Comparison of ENCODE assay signal across 8 cellular contexts in the genomic region with DNA sequence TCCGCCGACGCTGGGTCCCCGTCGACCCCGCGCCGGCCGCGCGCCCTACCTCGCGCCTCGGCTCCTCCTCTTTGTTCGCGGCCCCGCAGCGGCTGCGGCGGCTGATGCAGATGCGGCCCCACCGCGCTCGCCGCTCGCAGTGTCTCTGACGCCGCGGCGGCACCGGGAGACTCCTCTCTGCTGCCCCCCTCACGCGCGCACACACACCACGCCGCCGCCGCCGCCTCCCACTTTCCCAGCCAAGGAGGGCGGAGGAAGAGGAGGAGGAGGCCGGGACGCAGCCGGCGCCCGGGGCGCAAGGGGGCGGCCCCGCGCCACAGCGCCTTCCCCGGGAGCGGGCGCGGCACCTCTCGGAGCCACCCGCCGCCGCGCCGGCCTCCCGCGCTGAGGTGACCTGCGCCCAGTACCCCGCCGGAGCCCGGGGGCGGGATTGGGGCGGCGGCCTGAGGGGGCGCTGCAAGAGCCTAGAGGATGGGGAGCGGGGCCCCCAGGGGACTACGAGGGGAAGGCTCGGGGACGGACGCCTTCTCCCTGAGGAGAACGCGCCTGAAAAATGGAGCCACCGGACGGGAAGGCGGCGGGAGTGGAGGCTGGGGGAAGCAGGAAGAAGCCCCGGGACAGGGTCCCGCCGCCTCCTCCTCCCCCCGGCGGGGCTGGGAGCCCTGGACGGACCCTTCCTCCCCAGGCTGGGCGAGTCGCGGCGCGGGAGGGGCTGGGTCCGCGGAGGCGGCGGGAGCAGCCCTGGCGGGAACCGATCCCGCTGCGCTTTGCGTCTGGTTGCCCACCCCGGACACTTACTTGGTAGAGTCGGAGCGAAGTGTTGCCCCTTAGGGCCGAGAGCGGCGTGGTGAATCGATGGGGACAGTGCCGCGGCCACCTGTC. TPM values are rescaled to one million over a fixed set of nuclear protein-coding genes. Genes with fewer than 3 reads are reported as not detected.
DNase-seq lines count a peak whose midpoint lies in the region; ATAC-seq and TF ChIP-seq lines count a peak whose summit lies in the region.

A gene (minus strand): TSS at position 147 of the 882 bp plus-strand sequence. CDS start 1,744 bp downstream, outside the sequence.

- no peaks in the 10 kb centered on the region for H3K9me3 ChIP-seq in CD8-positive, alpha-beta T cell (ENCODE audit: low read length)
- H3K9me3 ChIP-seq in upper lobe of right lung, result no peaks in the 10 kb centered on the region

- H3K36me3 ChIP-seq in CD8-positive, alpha-beta T cell (ENCODE audit: insufficient read depth, low read length), result no peaks in the 10 kb centered on the region
- H3K36me3 ChIP-seq in upper lobe of right lung, result no peaks in the 10 kb centered on the region

- peak; percentile 52 for ATAC-seq in CD8-positive, alpha-beta T cell
- ATAC-seq in GM18873 (IDR thresholded peaks at IDR 0.05; ENCODE audit: low FRiP score, unreplicated experiment) (peak; percentile 51), HG03064 (IDR thresholded peaks at IDR 0.05; ENCODE audit: low read depth, unreplicated experiment) (peak; percentile 59), foreskin keratinocyte (peak; percentile 86), upper lobe of right lung (peak; percentile 95)

- no peak within 1 kb of the TSS for H3K27ac ChIP-seq in CD8-positive, alpha-beta T cell (ENCODE audit: low read depth, low read length)
- H3K27ac ChIP-seq in foreskin keratinocyte, result peak within 1 kb of the TSS; percentile 82
- peak within 1 kb of the TSS; percentile 91 for H3K27ac ChIP-seq in upper lobe of right lung

- no peak for TF ChIP-seq CTCF in CD8-positive, alpha-beta T cell (IDR thresholded peaks at IDR 0.05)
- TF ChIP-seq CTCF in foreskin keratinocyte (conservative IDR thresholded peaks at IDR 0.05) (peak; percentile 63), nephron progenitor cell (IDR thresholded peaks at IDR 0.05) (no peak), upper lobe of right lung (IDR thresholded peaks at IDR 0.05) (peak; percentile 32)

- peak within 1 kb of the TSS; percentile 75 for H3K4me3 Mint-ChIP-seq in CD8-positive, alpha-beta T cell
- H3K4me3 Mint-ChIP-seq in activated T-cell treated with anti-CD3 and anti-CD28 coated beads, Interleukin-2, amount 50 U/mL, for 24 hours, result peak within 1 kb of the TSS; percentile 78
- H3K4me3 Mint-ChIP-seq in nephron progenitor cell, result peak within 1 kb of the TSS; percentile 94

- CTCF ChIA-PET in CD8-positive, alpha-beta T cell (lab: Charles Lee), result no interaction called here

- POLR2A ChIA-PET in CD8-positive, alpha-beta T cell (lab: Charles Lee), result no interaction called here

- H3K4me3 ChIP-seq in CD8-positive, alpha-beta T cell (ENCODE audit: low read depth, low read length), result peak within 1 kb of the TSS; percentile 48
- H3K4me3 ChIP-seq in upper lobe of right lung, result peak within 1 kb of the TSS; percentile 88

- H3K27ac Mint-ChIP-seq in CD8-positive, alpha-beta T cell, result no peak within 1 kb of the TSS
- H3K27ac Mint-ChIP-seq in activated T-cell treated with anti-CD3 and anti-CD28 coated beads, Interleukin-2, amount 50 U/mL, for 24 hours, result no peak within 1 kb of the TSS
- peak within 1 kb of the TSS; percentile 94 for H3K27ac Mint-ChIP-seq in nephron progenitor cell

- H3K36me3 Mint-ChIP-seq in CD8-positive, alpha-beta T cell, result no peaks in the 10 kb centered on the region
- H3K36me3 Mint-ChIP-seq in activated T-cell treated with anti-CD3 and anti-CD28 coated beads, Interleukin-2, amount 50 U/mL, for 24 hours (ENCODE audit: low read depth), result no peaks in the 10 kb centered on the region
- peaks cover 2% of the 10 kb centered on the region for H3K36me3 Mint-ChIP-seq in nephron progenitor cell (ENCODE audit: low read depth)

- intact Hi-C loops in CD8-positive, alpha-beta T cell (cut with DNase I, micrococcal nuclease), result no loop called here
- intact Hi-C loops in upper lobe of right lung (cut with DNase I), result no loop called here

- DNase-seq in CD8-positive, alpha-beta T cell, result peak in 1 of 7 experiments; percentile 15
- DNase-seq in NCI-H226, result peak; percentile 85
- peak; percentile 31 for DNase-seq in activated T-cell treated with anti-CD3 and anti-CD28 coated beads, Interleukin-2, amount 50 U/mL, for 24 hours
- peak; percentile 42 to 67 for DNase-seq in foreskin keratinocyte
- peak; percentile 89 for DNase-seq in nephron progenitor cell
- DNase-seq in upper lobe of right lung, result peak; percentile 94

- H3K27me3 Mint-ChIP-seq in CD8-positive, alpha-beta T cell (ENCODE audit: low read depth), result peaks cover 62% of the 10 kb centered on the region
- H3K27me3 Mint-ChIP-seq in activated T-cell treated with anti-CD3 and anti-CD28 coated beads, Interleukin-2, amount 50 U/mL, for 24 hours, result peaks cover 80% of the 10 kb centered on the region
- peaks cover 21% of the 10 kb centered on the region for H3K27me3 Mint-ChIP-seq in nephron progenitor cell (ENCODE audit: low read depth, poor library complexity)

- H3K27me3 ChIP-seq in CD8-positive, alpha-beta T cell (ENCODE audit: insufficient read depth, low read length), result peaks cover 14% of the 10 kb centered on the region
- H3K27me3 ChIP-seq in foreskin keratinocyte, result no peaks in the 10 kb centered on the region
- no peaks in the 10 kb centered on the region for H3K27me3 ChIP-seq in upper lobe of right lung

- H3K4me1 ChIP-seq in CD8-positive, alpha-beta T cell (ENCODE audit: insufficient read depth, low read length), result peaks cover 9% of the 10 kb centered on the region
- H3K4me1 ChIP-seq in foreskin keratinocyte (peaks cover 30% of the 10 kb centered on the region), upper lobe of right lung (peaks cover 17% of the 10 kb centered on the region)

- peaks cover 15% of the 10 kb centered on the region for H3K4me1 Mint-ChIP-seq in CD8-positive, alpha-beta T cell (ENCODE audit: low read depth)
- peaks cover 11% of the 10 kb centered on the region for H3K4me1 Mint-ChIP-seq in activated T-cell treated with anti-CD3 and anti-CD28 coated beads, Interleukin-2, amount 50 U/mL, for 24 hours (ENCODE audit: low read depth)
- peaks cover 28% of the 10 kb centered on the region for H3K4me1 Mint-ChIP-seq in nephron progenitor cell

- H3K9me3 Mint-ChIP-seq in CD8-positive, alpha-beta T cell, result no peaks in the 10 kb centered on the region
- H3K9me3 Mint-ChIP-seq in activated T-cell treated with anti-CD3 and anti-CD28 coated beads, Interleukin-2, amount 50 U/mL, for 24 hours, result no peaks in the 10 kb centered on the region
- no peaks in the 10 kb centered on the region for H3K9me3 Mint-ChIP-seq in nephron progenitor cell

RNA-seq across cellular contexts. Expression of the gene that starts here (rescaled TPM):
- not detected for total RNA-seq in CD8-positive, alpha-beta T cell
- total RNA-seq in foreskin keratinocyte (18.7 and 19.5 TPM in 2 replicates), upper lobe of right lung (33.8 TPM)
- 4.1 and 4.8 TPM in 2 replicates for polyA plus RNA-seq in foreskin keratinocyte

Comparison
In these comparisons a context has a peak if more than half of its experiments do, and no peak if none do; other contexts are left out.
1. RNA of the gene that starts here (total RNA-seq): 33.8 TPM in upper lobe of right lung (single experiment) and 18.7 to 19.5 TPM in foreskin keratinocyte; not detected in CD8-positive, alpha-beta T cell; every median in the first group is over 10 times any median in the second.
2. Peak in ATAC-seq and H3K4me3 ChIP-seq in CD8-positive, alpha-beta T cell; RNA of the gene not detected or under 1 TPM.
3. CTCF ChIP-seq: peak in foreskin keratinocyte (single experiment) and upper lobe of right lung (single experiment); none in CD8-positive, alpha-beta T cell (single experiment) and nephron progenitor cell (single experiment).
4. Peak in every context shown above with its lines, with median percentiles within 50 percentile points of each other: ATAC-seq and H3K4me3 Mint-ChIP-seq.